10 cellular contexts compared by ENCODE assay signal in genomic region chr2:237414056-237414661, GRCh38. TPM values are rescaled to one million over a fixed set of nuclear protein-coding genes. Genes with fewer than 3 reads are reported as not detected.
DNase-seq lines count a peak whose midpoint lies in the region; ATAC-seq and TF ChIP-seq lines count a peak whose summit lies in the region.
"Had no signal": no experiment of that assay in that cellular context is flagged by ENCODE, and none has a peak within 500 bp of the region (broad histone marks: within the 10 kb centered on the region; RNA-seq: fewer than 3 reads in every experiment).

A gene with protein sequence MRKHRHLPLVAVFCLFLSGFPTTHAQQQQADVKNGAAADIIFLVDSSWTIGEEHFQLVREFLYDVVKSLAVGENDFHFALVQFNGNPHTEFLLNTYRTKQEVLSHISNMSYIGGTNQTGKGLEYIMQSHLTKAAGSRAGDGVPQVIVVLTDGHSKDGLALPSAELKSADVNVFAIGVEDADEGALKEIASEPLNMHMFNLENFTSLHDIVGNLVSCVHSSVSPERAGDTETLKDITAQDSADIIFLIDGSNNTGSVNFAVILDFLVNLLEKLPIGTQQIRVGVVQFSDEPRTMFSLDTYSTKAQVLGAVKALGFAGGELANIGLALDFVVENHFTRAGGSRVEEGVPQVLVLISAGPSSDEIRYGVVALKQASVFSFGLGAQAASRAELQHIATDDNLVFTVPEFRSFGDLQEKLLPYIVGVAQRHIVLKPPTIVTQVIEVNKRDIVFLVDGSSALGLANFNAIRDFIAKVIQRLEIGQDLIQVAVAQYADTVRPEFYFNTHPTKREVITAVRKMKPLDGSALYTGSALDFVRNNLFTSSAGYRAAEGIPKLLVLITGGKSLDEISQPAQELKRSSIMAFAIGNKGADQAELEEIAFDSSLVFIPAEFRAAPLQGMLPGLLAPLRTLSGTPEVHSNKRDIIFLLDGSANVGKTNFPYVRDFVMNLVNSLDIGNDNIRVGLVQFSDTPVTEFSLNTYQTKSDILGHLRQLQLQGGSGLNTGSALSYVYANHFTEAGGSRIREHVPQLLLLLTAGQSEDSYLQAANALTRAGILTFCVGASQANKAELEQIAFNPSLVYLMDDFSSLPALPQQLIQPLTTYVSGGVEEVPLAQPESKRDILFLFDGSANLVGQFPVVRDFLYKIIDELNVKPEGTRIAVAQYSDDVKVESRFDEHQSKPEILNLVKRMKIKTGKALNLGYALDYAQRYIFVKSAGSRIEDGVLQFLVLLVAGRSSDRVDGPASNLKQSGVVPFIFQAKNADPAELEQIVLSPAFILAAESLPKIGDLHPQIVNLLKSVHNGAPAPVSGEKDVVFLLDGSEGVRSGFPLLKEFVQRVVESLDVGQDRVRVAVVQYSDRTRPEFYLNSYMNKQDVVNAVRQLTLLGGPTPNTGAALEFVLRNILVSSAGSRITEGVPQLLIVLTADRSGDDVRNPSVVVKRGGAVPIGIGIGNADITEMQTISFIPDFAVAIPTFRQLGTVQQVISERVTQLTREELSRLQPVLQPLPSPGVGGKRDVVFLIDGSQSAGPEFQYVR (N-terminal part only) (minus strand): TSS chr2:237414164. CDS start chr2:237396817, 17,347 bp downstream.

- H3K36me3 ChIP-seq in adipocyte (ENCODE audit: control insufficient read depth, insufficient read depth, low read length, severe bottlenecking) = no peaks in the 10 kb centered on the region
- no peaks in the 10 kb centered on the region for H3K36me3 ChIP-seq in psoas muscle (ENCODE audit: insufficient read depth in 1 of 2, low read depth in 1 of 2)

- ATAC-seq in psoas muscle (peak in 3 of 4 donors; percentile 49 to 59 (median 50)), HG02938 (IDR thresholded peaks at IDR 0.05; ENCODE audit: unreplicated experiment) (no peak)

- H3K4me1 ChIP-seq in adipocyte (ENCODE audit: control insufficient read depth, insufficient read depth, low read length) (peaks cover 34% of the 10 kb centered on the region), psoas muscle (peaks cover 5% of the 10 kb centered on the region)

- intact Hi-C loops in cardiac septum (cut with DNase I) = loop anchor here (5.0 kb wide), 2 partner anchors 247 to 287 kb away; no protein-coding TSS in a partner anchor
- intact Hi-C loops in psoas muscle (cut with DNase I) = loop anchor here in 1 of 2 donors (5.0 kb wide), 1 partner anchor 247 kb away; no protein-coding TSS in a partner anchor

- H3K27ac ChIP-seq in psoas muscle = peak within 1 kb of the TSS; percentile 58

- no peak for TF ChIP-seq CTCF in AG09319 (IDR thresholded peaks at IDR 0.05; ENCODE audit: low read depth, low read length)
- TF ChIP-seq CTCF in psoas muscle (IDR thresholded peaks at IDR 0.05) = no peak

- no peaks in the 10 kb centered on the region for H3K27me3 ChIP-seq in adipocyte (replicated peaks; ENCODE audit: control insufficient read depth, insufficient read depth, low read length)
- H3K27me3 ChIP-seq in psoas muscle (ENCODE audit: insufficient read depth in 3 of 3, low read length in 2 of 3) = no peaks in the 10 kb centered on the region

- peak within 1 kb of the TSS; percentile 88 for H3K4me3 ChIP-seq in adipocyte (ENCODE audit: low read length)
- H3K4me3 ChIP-seq in psoas muscle = peak within 1 kb of the TSS; percentile 59

- H3K9me3 ChIP-seq in adipocyte (ENCODE audit: control insufficient read depth, low read length) (no peaks in the 10 kb centered on the region), psoas muscle (no peaks in the 10 kb centered on the region)

- H3K9ac ChIP-seq in adipocyte (ENCODE audit: low read length) = peak within 1 kb of the TSS; percentile 98

- 49 to 53% (median 51%) methylated on average over 8 of the region's 9 CpGs for WGBS in psoas muscle, 3 donors

- DNase-seq in AG09319 (ENCODE audit: extremely low read depth, low read depth) (peak; percentile 96), adipocyte (ENCODE audit: low read depth) (peak; percentile 94), cardiac septum (ENCODE audit: low spot score) (peak; percentile 79), psoas muscle (peak; percentile 80 to 88), UCSD-AML1 (lab: John Stamatoyannopoulos, UW; ENCODE audit: unreplicated experiment) (no peak), OCI-M1 (lab: John Stamatoyannopoulos, UW) (no peak), NCI-H446 (lab: John Stamatoyannopoulos, UW) (no peak)
- DNase-seq: anterior cingulate cortex, NCI-H2081 had no signal

RNA-seq across cellular contexts. Expression of the gene that starts here (rescaled TPM):
- total RNA-seq in cardiac septum (89.5 TPM), psoas muscle (10 to 100 TPM; 59.1 to 75.2 (median 71.4) TPM)
- polyA plus RNA-seq in psoas muscle = 10 to 100 TPM; 15.5 to 23.2 (median 21.3) TPM

Comparison
In these comparisons a context has a peak if more than half of its experiments do, and no peak if none do; other contexts are left out.
1. DNase-seq: peak in AG09319 (single experiment), adipocyte (single experiment), cardiac septum (single experiment) and psoas muscle (2 of 2); none in UCSD-AML1 (single experiment), OCI-M1 (single experiment) and NCI-H446 (0 of 2).